ENCODE assay signal across 1 cellular context in the genomic region with DNA sequence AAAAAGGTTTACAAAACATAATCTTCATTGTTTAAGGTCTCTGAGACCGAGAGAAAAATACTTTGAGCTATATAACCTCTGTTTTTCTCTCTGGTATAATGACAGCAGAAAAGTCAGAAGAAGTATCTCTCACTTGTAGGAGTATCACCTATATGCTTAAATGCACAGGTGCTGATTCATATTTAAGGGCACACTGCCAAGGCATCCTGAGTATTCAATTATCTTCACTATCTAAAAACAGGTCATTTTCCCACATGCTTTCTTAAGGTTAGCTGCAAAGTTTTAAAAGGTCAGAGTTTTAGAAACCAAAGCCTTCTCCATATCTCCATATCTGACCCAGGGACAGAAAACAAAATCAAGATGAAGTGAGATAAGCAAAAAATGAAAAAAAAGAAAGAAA.
TF ChIP-seq lines count a peak whose summit lies in the region.

No MANE protein-coding gene starts in this region.

TF ChIP-seq in K562, 482 proteins besides CTCF, POLR2A, EP300 and RAD21 (continued from another document):
- TF ChIP-seq CXXC5 (CRISPR knock-in tag; IDR thresholded peaks at IDR 0.05) (no peak), ZNF165 (CRISPR knock-in tag; IDR thresholded peaks at IDR 0.05; ENCODE audit: borderline replicate concordance) (no peak), ZNF436 (CRISPR knock-in tag; IDR thresholded peaks at IDR 0.05) (no peak), SMARCE1 (IDR thresholded peaks at IDR 0.05) (peak; percentile 49; the same call in 1 of the 2 replicates), KDM1A (IDR thresholded peaks at IDR 0.05) (0 out of 4 replicates have a peak, but pooled peaks of 1 of the 2 experiments have one; percentile 12), ZFP36 (IDR thresholded peaks at IDR 0.05; ENCODE audit: low read depth, low read length, partially characterized antibody) (no peak), GTF2E2 (tag; IDR thresholded peaks at IDR 0.05) (no peak), C11orf30 (IDR thresholded peaks at IDR 0.05; ENCODE audit: low read depth) (peak; percentile 69), ZNF316 (IDR thresholded peaks at IDR 0.05) (peak; percentile 42; the same call in 1 of the 2 replicates), DPF2 (IDR thresholded peaks at IDR 0.05) (peak; percentile 61), NR2F6 (CRISPR knock-in tag; IDR thresholded peaks at IDR 0.05) (no peak), NFIC (IDR thresholded peaks at IDR 0.05) (peak; percentile 88), NFE2 (IDR thresholded peaks at IDR 0.05; ENCODE audit: low read depth) (peak; percentile 70), FOSL1 (tag; conservative IDR thresholded peaks at IDR 0.05) (0 out of 2 replicates have a peak, but pooled peaks have one; percentile 11), ZNF121 (CRISPR knock-in tag; conservative IDR thresholded peaks at IDR 0.05) (no peak), ZNF384 (IDR thresholded peaks at IDR 0.05; ENCODE audit: low read depth, low read length) (no peak), BDP1 (IDR thresholded peaks at IDR 0.05; ENCODE audit: insufficient read depth, insufficient read length) (no peak), MEIS2 (IDR thresholded peaks at IDR 0.05; ENCODE audit: partially characterized antibody) (no peak), THRAP3 (IDR thresholded peaks at IDR 0.05; ENCODE audit: borderline replicate concordance) (no peak)
- TF ChIP-seq, protein P1, sequence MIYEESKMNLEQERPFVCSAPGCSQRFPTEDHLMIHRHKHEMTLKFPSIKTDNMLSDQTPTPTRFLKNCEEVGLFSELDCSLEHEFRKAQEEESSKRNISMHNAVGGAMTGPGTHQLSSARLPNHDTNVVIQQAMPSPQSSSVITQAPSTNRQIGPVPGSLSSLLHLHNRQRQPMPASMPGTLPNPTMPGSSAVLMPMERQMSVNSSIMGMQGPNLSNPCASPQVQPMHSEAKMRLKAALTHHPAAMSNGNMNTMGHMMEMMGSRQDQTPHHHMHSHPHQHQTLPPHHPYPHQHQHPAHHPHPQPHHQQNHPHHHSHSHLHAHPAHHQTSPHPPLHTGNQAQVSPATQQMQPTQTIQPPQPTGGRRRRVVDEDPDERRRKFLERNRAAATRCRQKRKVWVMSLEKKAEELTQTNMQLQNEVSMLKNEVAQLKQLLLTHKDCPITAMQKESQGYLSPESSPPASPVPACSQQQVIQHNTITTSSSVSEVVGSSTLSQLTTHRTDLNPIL (CRISPR knock-in tag; IDR thresholded peaks at IDR 0.05) = no peak
